In genomic region chr14:76644875-76645518, GRCh38 we compare ENCODE assay signal across 9 cellular contexts.
DNase-seq lines count a peak whose midpoint lies in the region; ATAC-seq and TF ChIP-seq lines count a peak whose summit lies in the region.
"Had no signal": no experiment of that assay in that cellular context is flagged by ENCODE, and none has a peak within 500 bp of the region (broad histone marks: within the 10 kb centered on the region; RNA-seq: fewer than 3 reads in every experiment).

No MANE protein-coding gene starts in this region.

- no peak overlapping the region for H3K27ac ChIP-seq in 22Rv1
- H3K27ac ChIP-seq: epithelial cell of prostate had no signal

- peak; percentile 64 for DNase-seq in Daoy (ENCODE audit: low read depth)
- DNase-seq in NCI-H128 (lab: John Stamatoyannopoulos, UW; ENCODE audit: unreplicated experiment) = peak; percentile 9
- DNase-seq in anterior cingulate cortex (lab: John Stamatoyannopoulos, UW) = peak in 43 of 58 donors; percentile 1 to 55 (median 11)
- peak; percentile 20 for DNase-seq in kidney glomerular epithelial cell (lab: John Stamatoyannopoulos, UW)
- no peak for DNase-seq in NCI-H146 (lab: John Stamatoyannopoulos, UW)
- DNase-seq in NCI-H1048 (lab: John Stamatoyannopoulos, UW) = no peak

- ATAC-seq in GM21515 (IDR thresholded peaks at IDR 0.05; ENCODE audit: unreplicated experiment) = no peak

- peak; percentile 38 for TF ChIP-seq CTCF in 22Rv1 (IDR thresholded peaks at IDR 0.05)

Comparison
In these comparisons a context has a peak if more than half of its experiments do, and no peak if none do; other contexts are left out.
1. DNase-seq: peak in Daoy (single experiment), NCI-H128 (single experiment), anterior cingulate cortex (43 of 58) and kidney glomerular epithelial cell (single experiment); none in NCI-H146 (single experiment) and NCI-H1048 (single experiment).